Comparison of ENCODE assay signal across 8 cellular contexts in the genomic region with DNA sequence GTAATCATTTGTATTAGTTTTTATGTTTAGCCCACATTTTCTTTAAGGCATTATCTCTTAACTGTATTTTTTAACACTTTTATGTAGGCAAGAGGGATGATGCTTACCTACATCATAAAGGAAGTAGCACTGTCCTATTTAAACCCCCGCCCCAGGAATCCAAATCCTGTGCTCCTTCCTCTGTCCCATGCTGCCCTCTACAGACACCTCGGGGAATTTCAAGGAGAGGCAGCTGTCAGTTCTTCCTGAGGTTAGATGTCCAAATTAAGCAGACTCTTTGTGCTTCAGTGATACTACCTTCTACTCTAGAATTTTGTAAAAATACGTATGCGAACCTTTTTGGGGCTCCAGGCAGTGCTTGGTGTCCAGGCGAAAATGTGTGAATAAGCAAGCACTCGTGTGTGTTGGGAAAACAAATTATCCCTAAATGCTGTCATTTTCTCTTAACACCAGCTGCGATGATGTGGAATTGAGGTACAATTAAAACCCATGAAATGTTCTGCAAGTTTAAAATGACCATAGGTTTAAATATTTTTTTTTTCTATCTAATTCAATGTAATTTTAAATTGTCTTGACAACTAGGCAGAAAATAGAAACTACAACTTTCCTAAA. TPM values are rescaled to one million over a fixed set of nuclear protein-coding genes. Genes with fewer than 3 reads are reported as not detected.
DNase-seq lines count a peak whose midpoint lies in the region; ATAC-seq and TF ChIP-seq lines count a peak whose summit lies in the region.

No MANE protein-coding gene starts in this region.

- H3K36me3 Mint-ChIP-seq in activated naive CD4-positive, alpha-beta T cell treated with anti-CD3 and anti-CD28 coated beads for 36 hours (ENCODE audit: low read depth) = no peaks in the 10 kb centered on the region

- WGBS in heart left ventricle, 4 donors = 19 to 21% (median 20%) methylated on average over 7 of the region's 7 CpGs

- H3K27ac ChIP-seq in heart left ventricle = no peak overlapping the region

- peaks cover 0 to 15% (median 3%) of the 10 kb centered on the region in 9 donors for H3K27me3 ChIP-seq in heart left ventricle

- H3K4me1 Mint-ChIP-seq in activated naive CD4-positive, alpha-beta T cell treated with anti-CD3 and anti-CD28 coated beads for 36 hours (ENCODE audit: low read depth) = no peaks in the 10 kb centered on the region

- no peak for TF ChIP-seq POLR2A in heart left ventricle (IDR thresholded peaks at IDR 0.05)

- no peak for ATAC-seq in heart left ventricle
- ATAC-seq in GM21515 (IDR thresholded peaks at IDR 0.05; ENCODE audit: unreplicated experiment) = no peak

- peaks cover 35% of the 10 kb centered on the region for H3K27me3 Mint-ChIP-seq in activated naive CD4-positive, alpha-beta T cell treated with anti-CD3 and anti-CD28 coated beads for 36 hours (ENCODE audit: low read depth)

- TF ChIP-seq CTCF in heart left ventricle (IDR thresholded peaks at IDR 0.05) (peak in 10 of 12 donors; percentile 11 to 54 (median 36)), LNCAP (IDR thresholded peaks at IDR 0.05) (peak; percentile 96)

- peaks cover 0 to 6% (median 0%) of the 10 kb centered on the region in 12 donors for H3K9me3 ChIP-seq in heart left ventricle

- no peaks in the 10 kb centered on the region for H3K36me3 ChIP-seq in heart left ventricle

- no peak overlapping the region for H3K4me3 ChIP-seq in heart left ventricle

- no peak overlapping the region for H3K4me3 Mint-ChIP-seq in activated naive CD4-positive, alpha-beta T cell treated with anti-CD3 and anti-CD28 coated beads for 36 hours

- intact Hi-C loops in heart left ventricle (cut with DNase I) (no loop called here), cardiac septum (cut with DNase I) (no loop called here), posterior vena cava (cut with DNase I) (no loop called here)
- intact Hi-C loops in activated naive CD4-positive, alpha-beta T cell treated with anti-CD3 and anti-CD28 coated beads for 36 hours (cut with micrococcal nuclease) = loop anchor here (2.0 to 5.0 kb wide), 3 partner anchors 47 to 346 kb away; no protein-coding TSS in a partner anchor

- no peaks in the 10 kb centered on the region for H3K4me1 ChIP-seq in heart left ventricle

- H3K9me3 Mint-ChIP-seq in activated naive CD4-positive, alpha-beta T cell treated with anti-CD3 and anti-CD28 coated beads for 36 hours = no peaks in the 10 kb centered on the region

- DNase-seq in heart left ventricle = no peak
- no peak for DNase-seq in cardiac septum (ENCODE audit: low spot score)
- DNase-seq in activated naive CD4-positive, alpha-beta T cell treated with anti-CD3 and anti-CD28 coated beads for 36 hours = peak; percentile 66
- DNase-seq in medulla oblongata (ENCODE audit: extremely low spot score) = peak; percentile 51
- no peak for DNase-seq in posterior vena cava (ENCODE audit: low spot score)
- DNase-seq in activated effector memory CD4-positive, alpha-beta T cell treated with anti-CD3 and anti-CD28 coated beads, Interleukin-2, amount 50 U/mL, for 16 hours = no peak

- H3K27ac Mint-ChIP-seq in activated naive CD4-positive, alpha-beta T cell treated with anti-CD3 and anti-CD28 coated beads for 36 hours = no peak overlapping the region

- CTCF ChIA-PET in activated naive CD4-positive, alpha-beta T cell treated with anti-CD3 and anti-CD28 coated beads for 36 hours (lab: Charles Lee) = interaction anchor here (1.2 to 1.5 kb wide), 2 partner anchors 10 to 113 kb away, joined by 3 to 4 read pairs; no protein-coding TSS in a partner anchor

RNA-seq across cellular contexts. Expression of a gene that starts 19.2 kb away (rescaled TPM):
- total RNA-seq in heart left ventricle (not detected), cardiac septum (not detected), posterior vena cava (not detected)
- not detected for polyA plus RNA-seq in heart left ventricle
- total RNA-seq in activated naive CD4-positive, alpha-beta T cell treated with anti-CD3 and anti-CD28 coated beads for 36 hours = not detected

RNA-seq across cellular contexts. Expression of a gene that starts 22.8 kb away (rescaled TPM):
- not detected for total RNA-seq in heart left ventricle
- not detected for polyA plus RNA-seq in heart left ventricle
- total RNA-seq in cardiac septum = not detected
- not detected for total RNA-seq in activated naive CD4-positive, alpha-beta T cell treated with anti-CD3 and anti-CD28 coated beads for 36 hours
- total RNA-seq in posterior vena cava = not detected

RNA-seq across cellular contexts. Expression of a gene that starts 33.1 kb away (rescaled TPM):
- total RNA-seq in heart left ventricle (not detected), cardiac septum (not detected), posterior vena cava (not detected)
- not detected for polyA plus RNA-seq in heart left ventricle
- total RNA-seq in activated naive CD4-positive, alpha-beta T cell treated with anti-CD3 and anti-CD28 coated beads for 36 hours = not detected

RNA-seq across cellular contexts. Expression of a gene that starts 46.9 kb away (rescaled TPM):
- total RNA-seq in heart left ventricle (not detected), cardiac septum (not detected), posterior vena cava (not detected)
- not detected for polyA plus RNA-seq in heart left ventricle
- total RNA-seq in activated naive CD4-positive, alpha-beta T cell treated with anti-CD3 and anti-CD28 coated beads for 36 hours = not detected

Comparison
In these comparisons a context has a peak if more than half of its experiments do, and no peak if none do; other contexts are left out.
1. DNase-seq: peak in activated naive CD4-positive, alpha-beta T cell treated with anti-CD3 and anti-CD28 coated beads for 36 hours (single experiment) and medulla oblongata (single experiment); none in heart left ventricle (0 of 5), cardiac septum (single experiment), posterior vena cava (single experiment) and activated effector memory CD4-positive, alpha-beta T cell treated with anti-CD3 and anti-CD28 coated beads, Interleukin-2, amount 50 U/mL, for 16 hours (single experiment).